Comparison of ENCODE assay signal across 14 cellular contexts in genomic region chr17:31477417-31478055, GRCh38.
DNase-seq lines count a peak whose midpoint lies in the region; ATAC-seq and TF ChIP-seq lines count a peak whose summit lies in the region.
"Had no signal": no experiment of that assay in that cellular context is flagged by ENCODE, and none has a peak within 500 bp of the region (broad histone marks: within the 10 kb centered on the region; RNA-seq: fewer than 3 reads in every experiment).

No MANE protein-coding gene starts in this region.

- ATAC-seq in HCT116: no peak
- ATAC-seq: GM12878 had no signal

- H3K18ac ChIP-seq in neuronal stem cell (ENCODE audit: low read length): peak overlapping the region; percentile 0

- H4K91ac ChIP-seq in neuronal stem cell (ENCODE audit: low read depth, low read length, poor library complexity): no peak overlapping the region

- H3K4me2 ChIP-seq in BLaER1 treated with 17β-estradiol and CSF1 and Interleukin-3, amounts not matched to agents 10 nM and 100 nM: peak overlapping the region in 8 of 11 experiments; percentile 55 to 84 (median 72); a peak in 14 of 22 replicates
- H3K4me2 ChIP-seq in HCT116 (ENCODE audit: low read length): peak overlapping the region; percentile 43; the same call in 1 of the 2 replicates
- no peak overlapping the region for H3K4me2 ChIP-seq in neuronal stem cell (ENCODE audit: insufficient read depth, low read length, poor library complexity, severe bottlenecking)

- CTCF ChIA-PET in HCT116 (lab: Charles Lee): no interaction called here

- no peaks in the 10 kb centered on the region for H4K20me1 ChIP-seq in BLaER1 treated with 17β-estradiol and CSF1 and Interleukin-3, amounts not matched to agents 10 nM and 100 nM
- H4K20me1 ChIP-seq in HCT116 (ENCODE audit: insufficient read depth): no peaks in the 10 kb centered on the region

- no TSS peak for BruUV-seq in HCT116 (replicated peaks; lab: Mats Ljungman, UMichigan)

- H2BK15ac ChIP-seq in neuronal stem cell (ENCODE audit: low read length): no peak overlapping the region

- no CpG with 5 or more reads among the region's 14 CpGs for WGBS in neuronal stem cell (ENCODE audit: extremely low coverage in 2 of 2, insufficient read length in 2 of 2, insufficient replicate concordance in 1 of 2), 2 donors

- POLR2A ChIA-PET in HCT116 (lab: Charles Lee): no interaction called here

- TF ChIP-seq CTCF in HCT116 (IDR thresholded peaks at IDR 0.05 in 2 of 3, conservative IDR thresholded peaks at IDR 0.05 in 1 of 3; ENCODE audit: borderline replicate concordance in 1 of 3, insufficient read depth in 1 of 3, low read depth in 2 of 3, low read length in 2 of 3): no peak
- TF ChIP-seq CTCF in ascending aorta (IDR thresholded peaks at IDR 0.05): no peak

- H2BK12ac ChIP-seq in neuronal stem cell (ENCODE audit: low read length): no peak overlapping the region

- no peak overlapping the region for H2AK5ac ChIP-seq in neuronal stem cell (ENCODE audit: low read depth, low read length)

- no peak overlapping the region for H3K14ac ChIP-seq in neuronal stem cell (ENCODE audit: low read length)

- H3K36me3 ChIP-seq in BLaER1 treated with 17β-estradiol and CSF1 and Interleukin-3, amounts not matched to agents 10 nM and 100 nM: no peaks in the 10 kb centered on the region
- H3K36me3 ChIP-seq in HCT116 (ENCODE audit: control insufficient read depth in 1 of 2, insufficient read depth in 2 of 2, low read length in 2 of 2): no peaks in the 10 kb centered on the region
- H3K36me3 ChIP-seq in neuronal stem cell (replicated peaks in 1 of 2; ENCODE audit: control insufficient read depth in 2 of 2, insufficient read depth in 2 of 2, low read length in 2 of 2): no peaks in the 10 kb centered on the region
- H3K36me3 ChIP-seq in ascending aorta: no peaks in the 10 kb centered on the region
- H3K36me3 ChIP-seq: BE2C had no signal

- RAD21 ChIA-PET in HCT116 (lab: Charles Lee; ENCODE audit: low non-redundant PET in 1 of 2, low total read pairs in 2 of 2, uncharacterized antibody in 2 of 2, unreplicated experiment in 2 of 2): no interaction called here

- H3K79me1 ChIP-seq in neuronal stem cell (ENCODE audit: low read depth, low read length): no peaks in the 10 kb centered on the region

- peaks cover 25 to 43% (median 34%) of the 10 kb centered on the region in 10 experiments for H3K4me1 ChIP-seq in BLaER1 treated with 17β-estradiol and CSF1 and Interleukin-3, amounts not matched to agents 10 nM and 100 nM
- H3K4me1 ChIP-seq in HCT116 (ENCODE audit: control insufficient read depth in 1 of 2, insufficient read depth in 2 of 2, low read length in 2 of 2) (peaks cover 0 to 15% of the 10 kb centered on the region in 2 experiments; a peak in 2 of 4 replicates), neuronal stem cell (ENCODE audit: control insufficient read depth in 2 of 2, insufficient read depth in 1 of 2, low read depth in 1 of 2, low read length in 2 of 2) (peaks cover 0 to under 1% of the 10 kb centered on the region in 2 donors), ascending aorta (no peaks in the 10 kb centered on the region)
- H3K4me1 ChIP-seq: BE2C had no signal

- intact Hi-C loops in HCT116 (cut with micrococcal nuclease) (no loop called here), ascending aorta (cut with DNase I) (no loop called here)

- H3K4ac ChIP-seq in neuronal stem cell (ENCODE audit: low read length): no peak overlapping the region

- H4K8ac ChIP-seq in neuronal stem cell (ENCODE audit: low read depth, low read length): no peak overlapping the region

- no peak overlapping the region for H2BK5ac ChIP-seq in neuronal stem cell (ENCODE audit: low read length)

- no peak overlapping the region for H3K27ac ChIP-seq in BLaER1 treated with 17β-estradiol and CSF1 and Interleukin-3, amounts not matched to agents 10 nM and 100 nM
- H3K27ac ChIP-seq in HCT116 (ENCODE audit: low read depth, low read length) (no peak overlapping the region), neuronal stem cell (replicated peaks; ENCODE audit: low read length) (no peak overlapping the region), ascending aorta (no peak overlapping the region)

- no peaks in the 10 kb centered on the region for H3K79me2 ChIP-seq in HCT116 (ENCODE audit: insufficient read depth, low read length)

- H2AFZ ChIP-seq in HCT116 (ENCODE audit: low read depth, low read length, poor library complexity, severe bottlenecking): no peak overlapping the region
- no peak overlapping the region for H2AFZ ChIP-seq in neuronal stem cell (ENCODE audit: low read length)

- no peak overlapping the region for H2BK120ac ChIP-seq in neuronal stem cell (ENCODE audit: low read depth, low read length)

- no peak for TF ChIP-seq RAD21 in HCT116 (IDR thresholded peaks at IDR 0.05; ENCODE audit: low read depth)

- no peaks in the 10 kb centered on the region for H3K9me3 ChIP-seq in BLaER1 treated with 17β-estradiol and CSF1 and Interleukin-3, amounts not matched to agents 10 nM and 100 nM (replicated peaks in 1 of 11)
- H3K9me3 ChIP-seq in HCT116 (ENCODE audit: control insufficient read depth in 1 of 2, insufficient read depth in 1 of 2, low read depth in 1 of 2, low read length in 2 of 2) (no peaks in the 10 kb centered on the region), neuronal stem cell (replicated peaks in 1 of 2; ENCODE audit: control insufficient read depth in 2 of 2, insufficient read depth in 1 of 2, low read depth in 1 of 2, low read length in 2 of 2) (no peaks in the 10 kb centered on the region), ascending aorta (no peaks in the 10 kb centered on the region)
- H3K9me3 ChIP-seq: BE2C had no signal

- no peak overlapping the region for H3K4me3 ChIP-seq in BLaER1 treated with 17β-estradiol and CSF1 and Interleukin-3, amounts not matched to agents 10 nM and 100 nM
- H3K4me3 ChIP-seq in HCT116 (replicated peaks in 1 of 2; ENCODE audit: low read depth in 1 of 2, low read length in 2 of 2): no peak overlapping the region
- H3K4me3 ChIP-seq in neuronal stem cell (ENCODE audit: low read length in 2 of 2): no peak overlapping the region
- no peak overlapping the region for H3K4me3 ChIP-seq in ascending aorta
- H3K4me3 ChIP-seq: GM12878 had no signal

- H3K27me3 ChIP-seq in BLaER1 treated with 17β-estradiol and CSF1 and Interleukin-3, amounts not matched to agents 10 nM and 100 nM: no peaks in the 10 kb centered on the region; a peak in 1 of 22 replicates
- H3K27me3 ChIP-seq in HCT116 (ENCODE audit: insufficient read depth, low read length) (peaks cover 3% of the 10 kb centered on the region; the same call in 1 of the 2 replicates), neuronal stem cell (ENCODE audit: control insufficient read depth in 3 of 3, insufficient read depth in 3 of 3, low read depth in 1 of 3, low read length in 3 of 3) (peaks cover 0 to 44% (median 0%) of the 10 kb centered on the region in 3 experiments), ascending aorta (no peaks in the 10 kb centered on the region)
- H3K27me3 ChIP-seq: BE2C had no signal

- no peak for TF ChIP-seq POLR2A in HCT116 (IDR thresholded peaks at IDR 0.05; ENCODE audit: borderline replicate concordance, extremely low read depth, insufficient read depth, insufficient read length)

- no peak overlapping the region for H3K23ac ChIP-seq in neuronal stem cell (ENCODE audit: low read depth, low read length, poor library complexity)

- no peaks in the 10 kb centered on the region for H3K9me2 ChIP-seq in HCT116 (ENCODE audit: insufficient read depth)

- DNase-seq in HCT116 (ENCODE audit: low read depth, low spot score): no peak
- DNase-seq in neuronal stem cell (ENCODE audit: low spot score): no peak
- no peak for DNase-seq in NK-92 (lab: John Stamatoyannopoulos, UW; ENCODE audit: unreplicated experiment)
- no peak for DNase-seq in nucleus accumbens (lab: John Stamatoyannopoulos, UW)
- no peak for DNase-seq in ascending aorta (ENCODE audit: low spot score in 2 of 2)
- DNase-seq: ACHN; BE2C; CD4-positive, alpha-beta memory T cell; DMS 273 treated with DMSO at 0.1 percent for 48 hours; DND-41; EL; H9 had no signal

- no peak overlapping the region for H3K9ac ChIP-seq in BLaER1 treated with 17β-estradiol and CSF1 and Interleukin-3, amounts not matched to agents 10 nM and 100 nM
- H3K9ac ChIP-seq in HCT116 (ENCODE audit: low read length) (no peak overlapping the region), neuronal stem cell (ENCODE audit: low read depth, low read length, poor library complexity) (no peak overlapping the region)

TF ChIP-seq in HCT116, 20 proteins besides CTCF, POLR2A, EP300 and RAD21:
- TF ChIP-seq TCF7L2 (IDR thresholded peaks at IDR 0.05; ENCODE audit: borderline replicate concordance, extremely low read depth, insufficient read depth, insufficient read length) (no peak), SRF (IDR thresholded peaks at IDR 0.05; ENCODE audit: low read depth) (no peak), MAX (IDR thresholded peaks at IDR 0.05) (no peak)
